21 cellular contexts compared by ENCODE assay signal in the genomic region with DNA sequence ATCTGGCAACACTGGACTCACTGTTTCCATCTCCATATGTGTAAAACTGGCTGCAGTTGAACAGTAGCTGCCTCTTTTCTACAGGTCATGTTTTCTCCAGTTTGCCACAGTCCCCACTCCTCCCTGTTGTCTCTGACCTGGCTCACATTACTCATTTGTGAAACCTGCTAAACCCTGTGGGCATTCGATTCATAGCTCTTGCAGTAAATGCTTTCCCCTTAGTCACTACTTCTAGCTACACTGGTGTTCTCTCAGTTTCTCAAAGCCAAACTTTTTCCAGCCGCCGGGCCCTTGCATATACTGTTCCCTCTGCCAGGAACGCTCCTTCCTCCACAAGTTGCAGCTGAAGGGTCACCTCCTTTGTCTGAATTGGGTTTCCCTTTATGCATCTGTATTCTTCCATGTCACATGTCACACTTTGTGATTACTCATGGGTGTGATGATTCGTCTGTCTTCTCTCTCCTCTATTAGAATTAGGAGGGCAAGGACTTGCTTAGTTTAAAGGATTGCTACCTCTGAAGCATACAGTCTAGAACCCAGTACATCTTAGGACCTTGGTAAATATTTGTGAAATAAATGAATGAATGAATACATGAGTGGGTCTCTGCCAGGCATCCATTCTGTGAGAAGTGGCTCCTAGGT. TPM values are rescaled to one million over a fixed set of nuclear protein-coding genes. Genes with fewer than 3 reads are reported as not detected.
A peak's percentile ranks its signal among the peaks of the same experiment; 100 is the strongest.
DNase-seq lines count a peak whose midpoint lies in the region; ATAC-seq and TF ChIP-seq lines count a peak whose summit lies in the region.
"Had no signal": no experiment of that assay in that cellular context is flagged by ENCODE, and none has a peak within 500 bp of the region (broad histone marks: within the 10 kb centered on the region; RNA-seq: fewer than 3 reads in every experiment).

No MANE protein-coding gene starts in this region.

- no peak overlapping the region for H3K4me3 Mint-ChIP-seq in MCF 10A (ENCODE audit: unreplicated experiment)
- no peak overlapping the region for H3K4me3 Mint-ChIP-seq in activated T-cell treated with anti-CD3 and anti-CD28 coated beads, Interleukin-2, amount 50 U/mL, for 72 hours
- no peak overlapping the region for H3K4me3 Mint-ChIP-seq in activated T-helper 1 cell treated with anti-CD3 and anti-CD28 coated beads, Interleukin-12 subunit alpha, Interleukin-12 subunit beta, Interleukin-2, Interleukin-4 antibody, amounts not matched to agents 30 ng/mL and 10 ng/mL and 1 ng/mL, durations not matched to agents 14 hours and 24 hours and 36 hours

- peak overlapping the region; percentile 10 for H3K27ac Mint-ChIP-seq in MCF 10A (ENCODE audit: low read depth, unreplicated experiment)
- H3K27ac Mint-ChIP-seq in activated T-cell treated with anti-CD3 and anti-CD28 coated beads, Interleukin-2, amount 50 U/mL, for 72 hours, result no peak overlapping the region
- no peak overlapping the region for H3K27ac Mint-ChIP-seq in activated T-helper 1 cell treated with anti-CD3 and anti-CD28 coated beads, Interleukin-12 subunit alpha, Interleukin-12 subunit beta, Interleukin-2, Interleukin-4 antibody, amounts not matched to agents 30 ng/mL and 10 ng/mL and 1 ng/mL, durations not matched to agents 14 hours and 24 hours and 36 hours
- H3K27ac Mint-ChIP-seq: progenitor cell of endocrine pancreas had no signal

- H3K27ac ChIP-seq in breast epithelium (no peak overlapping the region), temporal lobe (ENCODE audit: low read depth, low read length) (peak overlapping the region; percentile 100)
- no peak overlapping the region for H3K27ac ChIP-seq in effector memory CD4-positive, alpha-beta T cell (ENCODE audit: insufficient read depth, low read length, poor library complexity, severe bottlenecking)
- H3K27ac ChIP-seq: HL-60, transverse colon had no signal

- CTCF ChIA-PET in MCF 10A (lab: Yijun Ruan, JAX), result interaction anchor here (0.6 to 1.4 kb wide), 3 partner anchors 15 to 152 kb away, joined by 3 to 4 read pairs (median 4); partner anchors contain the start of gene MT4

- POLR2A ChIA-PET in MCF 10A (lab: Yijun Ruan, JAX), result interaction anchor here (3.9 kb wide), 1 partner anchor 30 kb away, joined by 40 read pairs; the partner anchor contains the start of gene BBS2

- H3K27me3 ChIP-seq in breast epithelium, result no peaks in the 10 kb centered on the region
- H3K27me3 ChIP-seq in effector memory CD4-positive, alpha-beta T cell (replicated peaks; ENCODE audit: control insufficient read depth, insufficient read depth, low read length, poor library complexity, severe bottlenecking), result no peaks in the 10 kb centered on the region
- H3K27me3 ChIP-seq: transverse colon had no signal

- no peaks in the 10 kb centered on the region for H3K4me1 ChIP-seq in breast epithelium
- H3K4me1 ChIP-seq in effector memory CD4-positive, alpha-beta T cell (ENCODE audit: control insufficient read depth, insufficient read depth, low read length, poor library complexity, severe bottlenecking), result peaks cover 7% of the 10 kb centered on the region

- no peak for TF ChIP-seq POLR2A in breast epithelium (IDR thresholded peaks at IDR 0.05)

- no peak overlapping the region for H3K4me3 ChIP-seq in breast epithelium
- no peak overlapping the region for H3K4me3 ChIP-seq in foreskin fibroblast (ENCODE audit: low read depth in 1 of 2, low read length in 2 of 2)
- H3K4me3 ChIP-seq in effector memory CD4-positive, alpha-beta T cell (ENCODE audit: insufficient read depth, low read depth, low read length, poor library complexity, severe bottlenecking), result no peak overlapping the region
- H3K4me3 ChIP-seq: transverse colon had no signal

- H3K9me3 Mint-ChIP-seq in MCF 10A (ENCODE audit: unreplicated experiment), result peaks cover 7% of the 10 kb centered on the region
- H3K9me3 Mint-ChIP-seq in activated T-cell treated with anti-CD3 and anti-CD28 coated beads, Interleukin-2, amount 50 U/mL, for 72 hours, result no peaks in the 10 kb centered on the region
- H3K9me3 Mint-ChIP-seq in activated T-helper 1 cell treated with anti-CD3 and anti-CD28 coated beads, Interleukin-12 subunit alpha, Interleukin-12 subunit beta, Interleukin-2, Interleukin-4 antibody, amounts not matched to agents 30 ng/mL and 10 ng/mL and 1 ng/mL, durations not matched to agents 14 hours and 24 hours and 36 hours, result no peaks in the 10 kb centered on the region

- intact Hi-C loops in MCF 10A (cut with micrococcal nuclease) (no loop called here), breast epithelium (cut with DNase I; ENCODE audit: low total_unique reads) (no loop called here)
- intact Hi-C loops in activated T-helper 1 cell treated with anti-CD3 and anti-CD28 coated beads, Interleukin-12 subunit alpha, Interleukin-12 subunit beta, Interleukin-2, Interleukin-4 antibody, amounts not matched to agents 30 ng/mL and 10 ng/mL and 1 ng/mL, durations not matched to agents 14 hours and 24 hours and 36 hours (cut with micrococcal nuclease), result no loop called here

- peaks cover 21% of the 10 kb centered on the region for H3K4me1 Mint-ChIP-seq in MCF 10A (ENCODE audit: insufficient read depth, unreplicated experiment)
- H3K4me1 Mint-ChIP-seq in activated T-cell treated with anti-CD3 and anti-CD28 coated beads, Interleukin-2, amount 50 U/mL, for 72 hours (ENCODE audit: low read depth), result peaks cover 17% of the 10 kb centered on the region
- peaks cover 21% of the 10 kb centered on the region for H3K4me1 Mint-ChIP-seq in activated T-helper 1 cell treated with anti-CD3 and anti-CD28 coated beads, Interleukin-12 subunit alpha, Interleukin-12 subunit beta, Interleukin-2, Interleukin-4 antibody, amounts not matched to agents 30 ng/mL and 10 ng/mL and 1 ng/mL, durations not matched to agents 14 hours and 24 hours and 36 hours (ENCODE audit: low read depth)

- H3K36me3 Mint-ChIP-seq in MCF 10A (ENCODE audit: insufficient read depth, unreplicated experiment), result no peaks in the 10 kb centered on the region
- H3K36me3 Mint-ChIP-seq in activated T-cell treated with anti-CD3 and anti-CD28 coated beads, Interleukin-2, amount 50 U/mL, for 72 hours (ENCODE audit: insufficient read depth in 2 of 2), result no peaks in the 10 kb centered on the region
- no peaks in the 10 kb centered on the region for H3K36me3 Mint-ChIP-seq in activated T-helper 1 cell treated with anti-CD3 and anti-CD28 coated beads, Interleukin-12 subunit alpha, Interleukin-12 subunit beta, Interleukin-2, Interleukin-4 antibody, amounts not matched to agents 30 ng/mL and 10 ng/mL and 1 ng/mL, durations not matched to agents 14 hours and 24 hours and 36 hours (ENCODE audit: low read depth)

- TF ChIP-seq CTCF in MCF 10A (IDR thresholded peaks at IDR 0.05; ENCODE audit: unreplicated experiment), result no peak
- no peak for TF ChIP-seq CTCF in breast epithelium (IDR thresholded peaks at IDR 0.05)
- no peak for TF ChIP-seq CTCF in foreskin fibroblast (IDR thresholded peaks at IDR 0.05; ENCODE audit: low read depth, low read length)

- peak; percentile 76 to 78 for ATAC-seq in activated T-cell treated with anti-CD3 and anti-CD28 coated beads, Interleukin-2, amount 50 U/mL, for 72 hours (replicated peaks in 1 of 2)
- no peak for ATAC-seq in HG02623 (IDR thresholded peaks at IDR 0.05; ENCODE audit: unreplicated experiment)

- no peaks in the 10 kb centered on the region for H3K9me3 ChIP-seq in breast epithelium
- H3K9me3 ChIP-seq in effector memory CD4-positive, alpha-beta T cell (ENCODE audit: control insufficient read depth, low read length), result no peaks in the 10 kb centered on the region
- H3K9me3 ChIP-seq: transverse colon had no signal

- no peaks in the 10 kb centered on the region for H3K36me3 ChIP-seq in breast epithelium
- H3K36me3 ChIP-seq in effector memory CD4-positive, alpha-beta T cell (ENCODE audit: control insufficient read depth, insufficient read depth, low read length), result no peaks in the 10 kb centered on the region
- H3K36me3 ChIP-seq: transverse colon had no signal

- no peak for DNase-seq in MCF 10A (ENCODE audit: unreplicated experiment)
- no peak for DNase-seq in breast epithelium (ENCODE audit: low spot score in 2 of 2)
- peak; percentile 7 to 11 for DNase-seq in activated T-cell treated with anti-CD3 and anti-CD28 coated beads, Interleukin-2, amount 50 U/mL, for 72 hours
- peak; percentile 33 to 64 for DNase-seq in foreskin fibroblast
- no peak for DNase-seq in effector memory CD4-positive, alpha-beta T cell
- no peak for DNase-seq in activated T-helper 1 cell treated with anti-CD3 and anti-CD28 coated beads, Interleukin-12 subunit alpha, Interleukin-12 subunit beta, Interleukin-2, Interleukin-4 antibody, amounts not matched to agents 30 ng/mL and 10 ng/mL and 1 ng/mL, durations not matched to agents 14 hours and 24 hours and 36 hours (ENCODE audit: low spot score)
- DNase-seq: activated effector memory CD4-positive, alpha-beta T cell treated with anti-CD3 and anti-CD28 coated beads, Interleukin-2, amount 50 U/mL, for 16 hours; Calu3; GF-D8; glutamatergic neuron; Karpas-422; kidney; NCI-H146; Right ventricle myocardium superior; T-helper 2 cell; transverse colon had no signal

- no TSS peak for BruUV-seq in MCF 10A (replicated peaks; lab: Mats Ljungman, UMichigan)

- peaks cover 11% of the 10 kb centered on the region for H3K27me3 Mint-ChIP-seq in MCF 10A (ENCODE audit: insufficient read depth, unreplicated experiment)
- H3K27me3 Mint-ChIP-seq in activated T-cell treated with anti-CD3 and anti-CD28 coated beads, Interleukin-2, amount 50 U/mL, for 72 hours (ENCODE audit: low read depth), result peaks cover 10% of the 10 kb centered on the region
- H3K27me3 Mint-ChIP-seq in activated T-helper 1 cell treated with anti-CD3 and anti-CD28 coated beads, Interleukin-12 subunit alpha, Interleukin-12 subunit beta, Interleukin-2, Interleukin-4 antibody, amounts not matched to agents 30 ng/mL and 10 ng/mL and 1 ng/mL, durations not matched to agents 14 hours and 24 hours and 36 hours (ENCODE audit: insufficient read depth), result peaks cover 22% of the 10 kb centered on the region

RNA-seq across cellular contexts. Expression of gene MT4, which starts 15.0 kb away (rescaled TPM):
- total RNA-seq in MCF 10A (2022), result not detected in 2 replicates
- not detected for total RNA-seq in breast epithelium
- total RNA-seq in activated T-cell treated with anti-CD3 and anti-CD28 coated beads, Interleukin-2, amount 50 U/mL, for 72 hours, result not detected
- not detected for total RNA-seq in temporal lobe
- total RNA-seq in activated T-helper 1 cell treated with anti-CD3 and anti-CD28 coated beads, Interleukin-12 subunit alpha, Interleukin-12 subunit beta, Interleukin-2, Interleukin-4 antibody, amounts not matched to agents 30 ng/mL and 10 ng/mL and 1 ng/mL, durations not matched to agents 14 hours and 24 hours and 36 hours, result not detected in 2 replicates
- total RNA-seq: Calu3, cardiac septum, kidney, progenitor cell of endocrine pancreas, Right ventricle myocardium superior had no signal

RNA-seq across cellular contexts. Expression of gene BBS2, which starts 30.0 kb away (rescaled TPM):
- total RNA-seq in MCF 10A (2022) (23.9 and 25.8 TPM in 2 replicates), breast epithelium (10 to 100 TPM; 42.6 to 80.5 (median 56.2) TPM), temporal lobe (107 TPM)
- total RNA-seq in activated T-cell treated with anti-CD3 and anti-CD28 coated beads, Interleukin-2, amount 50 U/mL, for 72 hours, result 10 to 100 TPM; 25.7 to 27.6 TPM
- 7.4 and 12.3 TPM in 2 replicates for total RNA-seq in activated T-helper 1 cell treated with anti-CD3 and anti-CD28 coated beads, Interleukin-12 subunit alpha, Interleukin-12 subunit beta, Interleukin-2, Interleukin-4 antibody, amounts not matched to agents 30 ng/mL and 10 ng/mL and 1 ng/mL, durations not matched to agents 14 hours and 24 hours and 36 hours

RNA-seq across cellular contexts. Expression of gene MT3, which starts 39.5 kb away (rescaled TPM):
- not detected in 2 replicates for total RNA-seq in MCF 10A (2022)
- not detected for total RNA-seq in breast epithelium
- total RNA-seq in activated T-cell treated with anti-CD3 and anti-CD28 coated beads, Interleukin-2, amount 50 U/mL, for 72 hours, result 1 to 10 TPM; 3.9 to 6.8 TPM
- total RNA-seq in temporal lobe, result 12.8 TPM
- total RNA-seq in activated T-helper 1 cell treated with anti-CD3 and anti-CD28 coated beads, Interleukin-12 subunit alpha, Interleukin-12 subunit beta, Interleukin-2, Interleukin-4 antibody, amounts not matched to agents 30 ng/mL and 10 ng/mL and 1 ng/mL, durations not matched to agents 14 hours and 24 hours and 36 hours, result 1.9 and 2.7 TPM in 2 replicates
- total RNA-seq: Calu3, kidney, progenitor cell of endocrine pancreas had no signal

RNA-seq across cellular contexts. Expression of gene MT2A, which starts 58.5 kb away (rescaled TPM):
- total RNA-seq in MCF 10A (2022), result 2,490 and 3,582 TPM in 2 replicates
- 100 to 1,000 TPM; 352 to 543 (median 428) TPM for total RNA-seq in breast epithelium
- total RNA-seq in activated T-cell treated with anti-CD3 and anti-CD28 coated beads, Interleukin-2, amount 50 U/mL, for 72 hours, result 100 to 1,000 TPM; 391 to 529 TPM
- total RNA-seq in temporal lobe, result 4.2 TPM
- total RNA-seq in activated T-helper 1 cell treated with anti-CD3 and anti-CD28 coated beads, Interleukin-12 subunit alpha, Interleukin-12 subunit beta, Interleukin-2, Interleukin-4 antibody, amounts not matched to agents 30 ng/mL and 10 ng/mL and 1 ng/mL, durations not matched to agents 14 hours and 24 hours and 36 hours, result 348 and 365 TPM in 2 replicates

Comparison
In these comparisons a context has a peak if more than half of its experiments do, and no peak if none do; other contexts are left out.
1. DNase-seq: peak in activated T-cell treated with anti-CD3 and anti-CD28 coated beads, Interleukin-2, amount 50 U/mL, for 72 hours (2 of 2) and foreskin fibroblast (2 of 2); none in MCF 10A (single experiment), breast epithelium (0 of 2), effector memory CD4-positive, alpha-beta T cell (0 of 3) and activated T-helper 1 cell treated with anti-CD3 and anti-CD28 coated beads, Interleukin-12 subunit alpha, Interleukin-12 subunit beta, Interleukin-2, Interleukin-4 antibody, amounts not matched to agents 30 ng/mL and 10 ng/mL and 1 ng/mL, durations not matched to agents 14 hours and 24 hours and 36 hours (single experiment).